Comparison of ENCODE assay signal across 1 cellular context in the genomic region with DNA sequence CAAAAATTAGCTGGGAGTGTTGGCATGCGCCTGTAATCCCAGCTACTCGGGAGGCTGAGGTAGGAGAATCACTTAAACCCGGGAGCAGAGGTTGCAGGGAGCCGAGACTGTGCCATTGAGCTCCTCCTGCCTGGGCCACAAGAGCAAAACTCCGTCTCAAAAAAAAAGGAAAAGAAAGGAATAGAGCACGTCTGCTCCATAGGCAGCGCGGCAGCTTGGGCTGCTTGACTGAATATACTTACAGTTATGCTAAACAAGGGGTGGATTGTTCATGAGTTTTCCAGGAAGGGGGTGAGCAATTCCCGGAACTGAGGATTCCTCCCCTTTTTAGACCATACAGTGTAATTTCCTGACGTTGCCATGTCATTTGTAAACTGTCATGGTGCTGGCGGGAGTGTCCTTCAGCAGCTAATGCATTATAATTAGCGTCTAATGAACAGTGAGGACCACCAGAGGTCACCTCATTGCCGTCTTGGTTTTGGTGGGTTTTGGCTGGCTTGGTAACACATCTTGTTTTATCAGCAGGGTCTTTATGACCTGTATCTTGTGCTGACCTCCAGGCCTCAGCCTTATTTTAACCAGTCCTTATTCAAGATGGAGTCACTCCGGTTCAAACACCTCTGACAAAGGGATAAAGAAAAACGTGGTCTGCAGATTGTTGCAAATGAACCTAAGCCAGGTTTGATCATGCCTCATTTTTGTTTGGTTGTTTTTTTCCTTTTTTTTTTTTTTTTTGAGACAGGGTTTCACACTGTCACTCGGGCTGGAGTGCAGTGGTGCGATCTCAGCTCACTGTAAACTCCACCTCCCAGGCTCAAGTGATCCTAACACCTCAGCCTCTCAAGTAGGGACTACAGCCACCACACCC.
TF ChIP-seq lines count a peak whose summit lies in the region.

No MANE protein-coding gene starts in this region.

TF ChIP-seq in K562, 482 proteins besides CTCF, POLR2A, EP300 and RAD21 (continued from another document and continues in another):
- TF ChIP-seq EZH2 (IDR thresholded peaks at IDR 0.05; ENCODE audit: borderline replicate concordance, low read depth, low read length): no peak
- TF ChIP-seq, protein P1, sequence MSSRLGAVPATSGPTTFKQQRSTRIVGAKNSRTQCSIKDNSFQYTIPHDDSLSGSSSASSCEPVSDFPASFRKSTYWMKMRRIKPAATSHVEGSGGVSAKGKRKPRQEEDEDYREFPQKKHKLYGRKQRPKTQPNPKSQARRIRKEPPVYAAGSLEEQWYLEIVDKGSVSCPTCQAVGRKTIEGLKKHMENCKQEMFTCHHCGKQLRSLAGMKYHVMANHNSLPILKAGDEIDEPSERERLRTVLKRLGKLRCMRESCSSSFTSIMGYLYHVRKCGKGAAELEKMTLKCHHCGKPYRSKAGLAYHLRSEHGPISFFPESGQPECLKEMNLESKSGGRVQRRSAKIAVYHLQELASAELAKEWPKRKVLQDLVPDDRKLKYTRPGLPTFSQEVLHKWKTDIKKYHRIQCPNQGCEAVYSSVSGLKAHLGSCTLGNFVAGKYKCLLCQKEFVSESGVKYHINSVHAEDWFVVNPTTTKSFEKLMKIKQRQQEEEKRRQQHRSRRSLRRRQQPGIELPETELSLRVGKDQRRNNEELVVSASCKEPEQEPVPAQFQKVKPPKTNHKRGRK (tag; IDR thresholded peaks at IDR 0.05): 0 out of 2 replicates have a peak, but pooled peaks have one; percentile 47
- no peak for TF ChIP-seq SP1 (CRISPR knock-in tag; IDR thresholded peaks at IDR 0.05)
- TF ChIP-seq PHF8 (IDR thresholded peaks at IDR 0.05; ENCODE audit: borderline replicate concordance, low read length): peak; percentile 49; the same call in 1 of the 2 replicates
- TF ChIP-seq NCOA2 (IDR thresholded peaks at IDR 0.05; ENCODE audit: partially characterized antibody in 2 of 2): no peak
- 0 out of 2 replicates have a peak, but pooled peaks have one; percentile 15 for TF ChIP-seq NFIC (IDR thresholded peaks at IDR 0.05)
- TF ChIP-seq IRF2 (CRISPR knock-in tag; IDR thresholded peaks at IDR 0.05): no peak
- TF ChIP-seq JUND (IDR thresholded peaks at IDR 0.05; ENCODE audit: borderline replicate concordance, low read depth, low read length): peak; percentile 70
- peak; percentile 99; the same call in 2 of the 3 replicates for TF ChIP-seq JUND (tag; IDR thresholded peaks at IDR 0.05; ENCODE audit: borderline replicate concordance, low read depth, low read length)
- peak; percentile 86 for TF ChIP-seq CEBPB (tag; IDR thresholded peaks at IDR 0.05)
- TF ChIP-seq PCBP1 (IDR thresholded peaks at IDR 0.05; ENCODE audit: low read depth, low read length, poor library complexity, severe bottlenecking): no peak
- peak; percentile 99 for TF ChIP-seq ZBTB17 (CRISPR knock-in tag; IDR thresholded peaks at IDR 0.05)
- peak; percentile 73 for TF ChIP-seq CREM (IDR thresholded peaks at IDR 0.05; ENCODE audit: low read depth)
- TF ChIP-seq ZNF780A (CRISPR knock-in tag; IDR thresholded peaks at IDR 0.05): peak; percentile 93
- no peak for TF ChIP-seq MYBL2 (IDR thresholded peaks at IDR 0.05; ENCODE audit: low read depth)
- no peak for TF ChIP-seq MYBL2 (CRISPR knock-in tag; IDR thresholded peaks at IDR 0.05; ENCODE audit: borderline replicate concordance)
- no peak for TF ChIP-seq BRCA1 (IDR thresholded peaks at IDR 0.05)
- no peak for TF ChIP-seq BRCA1 (CRISPR knock-in tag; IDR thresholded peaks at IDR 0.05)
- TF ChIP-seq POU5F1 (IDR thresholded peaks at IDR 0.05; ENCODE audit: borderline replicate concordance, low read depth, low read length, partially characterized antibody): no peak
- TF ChIP-seq HCFC1 (IDR thresholded peaks at IDR 0.05; ENCODE audit: low read depth, low read length): peak; percentile 7; the same call in 1 of the 2 replicates
- peak; percentile 99 for TF ChIP-seq ZNF165 (CRISPR knock-in tag; IDR thresholded peaks at IDR 0.05; ENCODE audit: borderline replicate concordance)
- peak; percentile 65 for TF ChIP-seq RBFOX2 (IDR thresholded peaks at IDR 0.05; ENCODE audit: low read depth, low read length)
- no peak for TF ChIP-seq E2F5 (CRISPR knock-in tag; IDR thresholded peaks at IDR 0.05)
- TF ChIP-seq TEAD4 (IDR thresholded peaks at IDR 0.05; ENCODE audit: low read length): peak; percentile 46; the same call in 1 of the 2 replicates
- no peak for TF ChIP-seq TEAD4 (CRISPR knock-in tag; IDR thresholded peaks at IDR 0.05; ENCODE audit: borderline replicate concordance)
- peak; percentile 13 to 62; a peak in 2 of 4 replicates for TF ChIP-seq ARNT (IDR thresholded peaks at IDR 0.05)
- peak; percentile 93 for TF ChIP-seq POLR2B (IDR thresholded peaks at IDR 0.05; ENCODE audit: low read depth, partially characterized antibody)
- TF ChIP-seq ZNF217 (CRISPR knock-in tag; IDR thresholded peaks at IDR 0.05): no peak
- TF ChIP-seq, protein P2, sequence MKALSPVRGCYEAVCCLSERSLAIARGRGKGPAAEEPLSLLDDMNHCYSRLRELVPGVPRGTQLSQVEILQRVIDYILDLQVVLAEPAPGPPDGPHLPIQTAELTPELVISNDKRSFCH (CRISPR knock-in tag; IDR thresholded peaks at IDR 0.05): peak; percentile 100
- TF ChIP-seq, protein P2 (tag; IDR thresholded peaks at IDR 0.05): peak; percentile 100
- no peak for TF ChIP-seq ZC3H8 (IDR thresholded peaks at IDR 0.05)
- no peak for TF ChIP-seq ZNF146 (CRISPR knock-in tag; IDR thresholded peaks at IDR 0.05; ENCODE audit: unreplicated experiment)
- TF ChIP-seq JUN (IDR thresholded peaks at IDR 0.05; ENCODE audit: borderline replicate concordance, low read depth, low read length): 0 out of 2 replicates have a peak, but pooled peaks have one; percentile 30
- TF ChIP-seq JUN (CRISPR knock-in tag; IDR thresholded peaks at IDR 0.05; ENCODE audit: borderline replicate concordance): no peak
- no peak for TF ChIP-seq MIER1 (IDR thresholded peaks at IDR 0.05; ENCODE audit: low read depth)
- peak; percentile 23; the same call in 1 of the 2 replicates for TF ChIP-seq ZBTB33 (CRISPR knock-in tag; IDR thresholded peaks at IDR 0.05)
- TF ChIP-seq, protein P3, sequence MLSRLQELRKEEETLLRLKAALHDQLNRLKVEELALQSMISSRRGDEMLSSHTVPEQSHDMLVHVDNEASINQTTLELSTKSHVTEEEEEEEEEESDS (CRISPR knock-in tag; IDR thresholded peaks at IDR 0.05): peak; percentile 88
- peak; percentile 97 for TF ChIP-seq ZNF717 (CRISPR knock-in tag; IDR thresholded peaks at IDR 0.05)
- TF ChIP-seq EGR1 (conservative IDR thresholded peaks at IDR 0.05): peak; percentile 43; the same call in 1 of the 2 replicates
- TF ChIP-seq ZNF431 (CRISPR knock-in tag; IDR thresholded peaks at IDR 0.05): peak; percentile 28; the same call in 1 of the 2 replicates
- TF ChIP-seq, protein P4, sequence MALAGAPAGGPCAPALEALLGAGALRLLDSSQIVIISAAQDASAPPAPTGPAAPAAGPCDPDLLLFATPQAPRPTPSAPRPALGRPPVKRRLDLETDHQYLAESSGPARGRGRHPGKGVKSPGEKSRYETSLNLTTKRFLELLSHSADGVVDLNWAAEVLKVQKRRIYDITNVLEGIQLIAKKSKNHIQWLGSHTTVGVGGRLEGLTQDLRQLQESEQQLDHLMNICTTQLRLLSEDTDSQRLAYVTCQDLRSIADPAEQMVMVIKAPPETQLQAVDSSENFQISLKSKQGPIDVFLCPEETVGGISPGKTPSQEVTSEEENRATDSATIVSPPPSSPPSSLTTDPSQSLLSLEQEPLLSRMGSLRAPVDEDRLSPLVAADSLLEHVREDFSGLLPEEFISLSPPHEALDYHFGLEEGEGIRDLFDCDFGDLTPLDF (CRISPR knock-in tag; IDR thresholded peaks at IDR 0.05): peak; percentile 60; the same call in 1 of the 2 replicates
- no peak for TF ChIP-seq MCM3 (IDR thresholded peaks at IDR 0.05)
- no peak for TF ChIP-seq MEF2A (IDR thresholded peaks at IDR 0.05; ENCODE audit: control insufficient read depth, low read depth, low read length)
- TF ChIP-seq TCF7L2 (IDR thresholded peaks at IDR 0.05; ENCODE audit: low read depth, low read length): no peak
- TF ChIP-seq, protein P5, sequence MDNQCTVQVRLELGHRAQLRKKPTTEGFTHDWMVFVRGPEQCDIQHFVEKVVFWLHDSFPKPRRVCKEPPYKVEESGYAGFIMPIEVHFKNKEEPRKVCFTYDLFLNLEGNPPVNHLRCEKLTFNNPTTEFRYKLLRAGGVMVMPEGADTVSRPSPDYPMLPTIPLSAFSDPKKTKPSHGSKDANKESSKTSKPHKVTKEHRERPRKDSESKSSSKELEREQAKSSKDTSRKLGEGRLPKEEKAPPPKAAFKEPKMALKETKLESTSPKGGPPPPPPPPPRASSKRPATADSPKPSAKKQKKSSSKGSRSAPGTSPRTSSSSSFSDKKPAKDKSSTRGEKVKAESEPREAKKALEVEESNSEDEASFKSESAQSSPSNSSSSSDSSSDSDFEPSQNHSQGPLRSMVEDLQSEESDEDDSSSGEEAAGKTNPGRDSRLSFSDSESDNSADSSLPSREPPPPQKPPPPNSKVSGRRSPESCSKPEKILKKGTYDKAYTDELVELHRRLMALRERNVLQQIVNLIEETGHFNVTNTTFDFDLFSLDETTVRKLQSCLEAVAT (IDR thresholded peaks at IDR 0.05): peak; percentile 48 to 80; a peak in 2 of 4 replicates
- TF ChIP-seq NRF1 (conservative IDR thresholded peaks at IDR 0.05 in 1 of 2, IDR thresholded peaks at IDR 0.05 in 1 of 2): peak; percentile 20 to 44; a peak in 2 of 4 replicates
- 0 out of 2 replicates have a peak, but pooled peaks have one; percentile 14 for TF ChIP-seq THAP12 (CRISPR knock-in tag; IDR thresholded peaks at IDR 0.05)
- peak; percentile 100 for TF ChIP-seq KLF6 (CRISPR knock-in tag; IDR thresholded peaks at IDR 0.05; ENCODE audit: borderline replicate concordance)
- no peak for TF ChIP-seq ZC3H4 (CRISPR knock-in tag; IDR thresholded peaks at IDR 0.05; ENCODE audit: borderline replicate concordance)
- TF ChIP-seq, protein P6, sequence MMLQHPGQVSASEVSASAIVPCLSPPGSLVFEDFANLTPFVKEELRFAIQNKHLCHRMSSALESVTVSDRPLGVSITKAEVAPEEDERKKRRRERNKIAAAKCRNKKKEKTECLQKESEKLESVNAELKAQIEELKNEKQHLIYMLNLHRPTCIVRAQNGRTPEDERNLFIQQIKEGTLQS (IDR thresholded peaks at IDR 0.05): peak; percentile 59; the same call in 1 of the 2 replicates
- TF ChIP-seq, protein P6 (CRISPR knock-in tag; conservative IDR thresholded peaks at IDR 0.05): no peak; the same call in 1 of the 2 replicates
- peak; percentile 95 for TF ChIP-seq KLF10 (CRISPR knock-in tag; IDR thresholded peaks at IDR 0.05)
- TF ChIP-seq ARID3B (CRISPR knock-in tag; IDR thresholded peaks at IDR 0.05; ENCODE audit: borderline replicate concordance): peak; percentile 99
- peak; percentile 98 for TF ChIP-seq RFX7 (CRISPR knock-in tag; IDR thresholded peaks at IDR 0.05)
- TF ChIP-seq ZNF143 (CRISPR knock-in tag; IDR thresholded peaks at IDR 0.05): no peak
- TF ChIP-seq PHB (CRISPR knock-in tag; IDR thresholded peaks at IDR 0.05): peak; percentile 82; the same call in 1 of the 2 replicates
- no peak for TF ChIP-seq ZFP36 (IDR thresholded peaks at IDR 0.05; ENCODE audit: low read depth, low read length, partially characterized antibody)
